16 cellular contexts compared by ENCODE assay signal in the genomic region with DNA sequence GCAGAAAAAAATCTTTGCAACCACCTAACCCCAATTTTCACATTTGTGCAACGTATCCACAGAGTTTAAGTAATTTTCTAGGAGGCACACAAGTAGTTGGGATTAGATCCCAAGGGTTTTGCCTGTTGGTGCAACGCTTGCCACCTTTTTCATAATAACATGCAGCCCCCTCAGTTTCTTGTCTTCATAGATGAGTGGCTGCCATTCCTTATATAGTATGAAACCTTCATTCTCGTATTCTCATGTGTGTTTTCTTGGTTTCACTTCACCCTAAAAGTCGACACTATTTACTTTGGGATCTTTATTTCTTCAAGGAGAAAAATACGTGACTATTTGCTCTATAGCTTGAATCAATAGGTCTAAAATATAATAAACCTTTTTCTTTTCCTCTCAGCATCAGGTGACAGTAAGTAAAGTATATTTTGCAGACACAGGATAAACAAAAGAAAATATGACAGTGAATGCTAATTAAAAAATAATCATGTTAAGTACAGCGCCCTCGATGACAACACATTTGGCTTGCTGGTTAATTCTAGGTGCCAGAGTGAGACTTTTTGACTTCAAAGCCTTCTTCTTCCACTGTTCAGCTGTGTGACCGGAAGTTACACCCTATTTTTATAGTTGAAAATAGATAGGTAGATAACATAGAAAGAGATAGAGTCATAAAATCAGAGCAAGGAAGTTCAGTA.
DNase-seq lines count a peak whose midpoint lies in the region; ATAC-seq, FAIRE-seq and TF ChIP-seq lines count a peak whose summit lies in the region.
"Had no signal": no experiment of that assay in that cellular context is flagged by ENCODE, and none has a peak within 500 bp of the region (broad histone marks: within the 10 kb centered on the region; RNA-seq: fewer than 3 reads in every experiment).

No MANE protein-coding gene starts in this region.

- intact Hi-C loops in activated T-helper 1 cell treated with anti-CD3 and anti-CD28 coated beads, Interleukin-12 subunit alpha, Interleukin-12 subunit beta, Interleukin-2, Interleukin-4 antibody, amounts not matched to agents 30 ng/mL and 10 ng/mL and 1 ng/mL, durations not matched to agents 14 hours and 24 hours and 36 hours (cut with micrococcal nuclease): no loop called here
- intact Hi-C loops in psoas muscle (cut with DNase I): no loop called here

- no peaks in the 10 kb centered on the region for H3K4me1 Mint-ChIP-seq in activated T-helper 1 cell treated with anti-CD3 and anti-CD28 coated beads, Interleukin-12 subunit alpha, Interleukin-12 subunit beta, Interleukin-2, Interleukin-4 antibody, amounts not matched to agents 30 ng/mL and 10 ng/mL and 1 ng/mL, durations not matched to agents 14 hours and 24 hours and 36 hours (ENCODE audit: low read depth)
- H3K4me1 Mint-ChIP-seq: activated T-helper 17 cell treated with anti-CD3 and anti-CD28 coated beads, Interleukin-2, amount 50 U/mL, for 72 hours had no signal

- ATAC-seq in HG02885 (IDR thresholded peaks at IDR 0.05; ENCODE audit: poor library complexity, unreplicated experiment) (peak; percentile 91), HG03521 (IDR thresholded peaks at IDR 0.05; ENCODE audit: unreplicated experiment) (peak; percentile 82), psoas muscle (no peak)
- ATAC-seq: activated T-helper 17 cell treated with anti-CD3 and anti-CD28 coated beads, Interleukin-2, amount 50 U/mL, for 72 hours; Right ventricle myocardium inferior had no signal

- FAIRE-seq in GM18507 (lab: Jason Lieb, UNC): peak; percentile 74

- no peak overlapping the region for H3K4me3 Mint-ChIP-seq in activated T-helper 1 cell treated with anti-CD3 and anti-CD28 coated beads, Interleukin-12 subunit alpha, Interleukin-12 subunit beta, Interleukin-2, Interleukin-4 antibody, amounts not matched to agents 30 ng/mL and 10 ng/mL and 1 ng/mL, durations not matched to agents 14 hours and 24 hours and 36 hours
- H3K4me3 Mint-ChIP-seq: activated T-helper 17 cell treated with anti-CD3 and anti-CD28 coated beads, Interleukin-2, amount 50 U/mL, for 72 hours had no signal

- TF ChIP-seq CTCF in GM20000 (IDR thresholded peaks at IDR 0.05; ENCODE audit: extremely low read depth, missing control alignments) (no peak), psoas muscle (IDR thresholded peaks at IDR 0.05) (no peak)

- no peak for DNase-seq in GM18507 (ENCODE audit: extremely low spot score, insufficient read length, low read depth)
- peak; percentile 18 for DNase-seq in GM20000 (ENCODE audit: low spot score)
- no peak for DNase-seq in activated T-helper 1 cell treated with anti-CD3 and anti-CD28 coated beads, Interleukin-12 subunit alpha, Interleukin-12 subunit beta, Interleukin-2, Interleukin-4 antibody, amounts not matched to agents 30 ng/mL and 10 ng/mL and 1 ng/mL, durations not matched to agents 14 hours and 24 hours and 36 hours (ENCODE audit: low spot score)
- no peak for DNase-seq in psoas muscle
- DNase-seq in NCI-H345 treated with DMSO at 0.1 percent for 48 hours (lab: John Stamatoyannopoulos, UW; ENCODE audit: unreplicated experiment): no peak
- no peak for DNase-seq in NOMO-1 treated with dmso at 0.1 percent for 144 hours (lab: John Stamatoyannopoulos, UW; ENCODE audit: unreplicated experiment)
- DNase-seq: EL, KG1, NCI-H345, WERI-Rb-1 had no signal

- no peak overlapping the region for H3K4me3 ChIP-seq in psoas muscle
- H3K4me3 ChIP-seq: cardiac muscle cell had no signal

- H3K27ac ChIP-seq in psoas muscle: no peak overlapping the region
- H3K27ac ChIP-seq: cardiac muscle cell, epithelial cell of prostate, WERI-Rb-1 had no signal

- WGBS in psoas muscle, 3 donors: 47 to 58% (median 49%) methylated on average over 8 of the region's 8 CpGs

- H3K27ac Mint-ChIP-seq in activated T-helper 1 cell treated with anti-CD3 and anti-CD28 coated beads, Interleukin-12 subunit alpha, Interleukin-12 subunit beta, Interleukin-2, Interleukin-4 antibody, amounts not matched to agents 30 ng/mL and 10 ng/mL and 1 ng/mL, durations not matched to agents 14 hours and 24 hours and 36 hours: no peak overlapping the region
- H3K27ac Mint-ChIP-seq: activated T-helper 17 cell treated with anti-CD3 and anti-CD28 coated beads, Interleukin-2, amount 50 U/mL, for 72 hours had no signal

- no peaks in the 10 kb centered on the region for H3K9me3 ChIP-seq in psoas muscle

- no peaks in the 10 kb centered on the region for H3K36me3 Mint-ChIP-seq in activated T-helper 1 cell treated with anti-CD3 and anti-CD28 coated beads, Interleukin-12 subunit alpha, Interleukin-12 subunit beta, Interleukin-2, Interleukin-4 antibody, amounts not matched to agents 30 ng/mL and 10 ng/mL and 1 ng/mL, durations not matched to agents 14 hours and 24 hours and 36 hours (ENCODE audit: low read depth)

- H3K27me3 ChIP-seq in psoas muscle (ENCODE audit: insufficient read depth in 3 of 3, low read length in 2 of 3): no peaks in the 10 kb centered on the region
- H3K27me3 ChIP-seq: cardiac muscle cell had no signal

- no peaks in the 10 kb centered on the region for H3K27me3 Mint-ChIP-seq in activated T-helper 1 cell treated with anti-CD3 and anti-CD28 coated beads, Interleukin-12 subunit alpha, Interleukin-12 subunit beta, Interleukin-2, Interleukin-4 antibody, amounts not matched to agents 30 ng/mL and 10 ng/mL and 1 ng/mL, durations not matched to agents 14 hours and 24 hours and 36 hours (ENCODE audit: insufficient read depth)
- H3K27me3 Mint-ChIP-seq: activated T-helper 17 cell treated with anti-CD3 and anti-CD28 coated beads, Interleukin-2, amount 50 U/mL, for 72 hours had no signal

- no peaks in the 10 kb centered on the region for H3K9me3 Mint-ChIP-seq in activated T-helper 1 cell treated with anti-CD3 and anti-CD28 coated beads, Interleukin-12 subunit alpha, Interleukin-12 subunit beta, Interleukin-2, Interleukin-4 antibody, amounts not matched to agents 30 ng/mL and 10 ng/mL and 1 ng/mL, durations not matched to agents 14 hours and 24 hours and 36 hours
- H3K9me3 Mint-ChIP-seq: activated T-helper 17 cell treated with anti-CD3 and anti-CD28 coated beads, Interleukin-2, amount 50 U/mL, for 72 hours had no signal

- no peaks in the 10 kb centered on the region for H3K36me3 ChIP-seq in psoas muscle (ENCODE audit: insufficient read depth in 1 of 2, low read depth in 1 of 2)
- H3K36me3 ChIP-seq: cardiac muscle cell, WERI-Rb-1 had no signal

- H3K4me1 ChIP-seq in psoas muscle: peaks cover 14% of the 10 kb centered on the region

Comparison
In these comparisons a context has a peak if more than half of its experiments do, and no peak if none do; other contexts are left out.
1. ATAC-seq: peak in HG02885 (single experiment) and HG03521 (single experiment); none in psoas muscle (0 of 4).